10 cellular contexts compared by ENCODE assay signal in genomic region chr18:77107218-77107815, GRCh38. TPM values are rescaled to one million over a fixed set of nuclear protein-coding genes. Genes with fewer than 3 reads are reported as not detected.
DNase-seq lines count a peak whose midpoint lies in the region; ATAC-seq, FAIRE-seq and TF ChIP-seq lines count a peak whose summit lies in the region.
"Had no signal": no experiment of that assay in that cellular context is flagged by ENCODE, and none has a peak within 500 bp of the region (broad histone marks: within the 10 kb centered on the region; RNA-seq: fewer than 3 reads in every experiment).

No MANE protein-coding gene starts in this region.

- H3K9me3 ChIP-seq in GM23248 (ENCODE audit: low read depth) (no peaks in the 10 kb centered on the region), right atrium auricular region (no peaks in the 10 kb centered on the region), small intestine (ENCODE audit: control insufficient read depth, low read depth) (no peaks in the 10 kb centered on the region)

- H3K4me3 ChIP-seq in GM23248 = peak overlapping the region; percentile 49; the same call in 1 of the 2 replicates
- H3K4me3 ChIP-seq in right atrium auricular region = no peak overlapping the region
- no peak overlapping the region for H3K4me3 ChIP-seq in small intestine (ENCODE audit: low read depth in 1 of 2, low read length in 2 of 2)

- H3K27me3 Mint-ChIP-seq in activated T-helper 1 cell treated with anti-CD3 and anti-CD28 coated beads, Interleukin-12 subunit alpha, Interleukin-12 subunit beta, Interleukin-2, Interleukin-4 antibody, amounts not matched to agents 30 ng/mL and 10 ng/mL and 1 ng/mL, durations not matched to agents 14 hours and 24 hours and 36 hours (ENCODE audit: insufficient read depth) = no peaks in the 10 kb centered on the region

- no peaks in the 10 kb centered on the region for H4K20me1 ChIP-seq in GM23248 (ENCODE audit: insufficient read depth)

- DNase-seq in GM23248 (no peak), right atrium auricular region (ENCODE audit: low spot score) (peak; percentile 57), small intestine (no peak), NCI-H1417 treated with DMSO at 0.1 percent for 48 hours (lab: John Stamatoyannopoulos, UW) (no peak)
- no peak for DNase-seq in activated T-helper 1 cell treated with anti-CD3 and anti-CD28 coated beads, Interleukin-12 subunit alpha, Interleukin-12 subunit beta, Interleukin-2, Interleukin-4 antibody, amounts not matched to agents 30 ng/mL and 10 ng/mL and 1 ng/mL, durations not matched to agents 14 hours and 24 hours and 36 hours (ENCODE audit: low spot score)
- DNase-seq: H7, KG1 had no signal

- H2AFZ ChIP-seq in GM23248 = no peak overlapping the region; the same call in 1 of the 2 replicates

- peaks cover 47% of the 10 kb centered on the region for H3K36me3 Mint-ChIP-seq in activated T-helper 1 cell treated with anti-CD3 and anti-CD28 coated beads, Interleukin-12 subunit alpha, Interleukin-12 subunit beta, Interleukin-2, Interleukin-4 antibody, amounts not matched to agents 30 ng/mL and 10 ng/mL and 1 ng/mL, durations not matched to agents 14 hours and 24 hours and 36 hours (ENCODE audit: low read depth)

- no peak for TF ChIP-seq CTCF in right atrium auricular region (IDR thresholded peaks at IDR 0.05)

- in situ Hi-C loops in GM23248 (cut with MboI) = no loop called here

- FAIRE-seq in small intestine (lab: Jason Lieb, UNC) = no peak

- WGBS in GM23248 (ENCODE audit: low coverage in 1 of 2, low lambda C conversion rate in 2 of 2, missing lambda C conversion rate in 2 of 2), 2 experiments = 59 to 62% methylated on average over 6 of the region's 6 CpGs
- 65 to 81% (median 74%) methylated on average over 6 of the region's 6 CpGs for WGBS in small intestine, 3 donors

- H3K9me3 Mint-ChIP-seq in activated T-helper 1 cell treated with anti-CD3 and anti-CD28 coated beads, Interleukin-12 subunit alpha, Interleukin-12 subunit beta, Interleukin-2, Interleukin-4 antibody, amounts not matched to agents 30 ng/mL and 10 ng/mL and 1 ng/mL, durations not matched to agents 14 hours and 24 hours and 36 hours = no peaks in the 10 kb centered on the region

- peaks cover 78% of the 10 kb centered on the region for H3K4me1 Mint-ChIP-seq in activated T-helper 1 cell treated with anti-CD3 and anti-CD28 coated beads, Interleukin-12 subunit alpha, Interleukin-12 subunit beta, Interleukin-2, Interleukin-4 antibody, amounts not matched to agents 30 ng/mL and 10 ng/mL and 1 ng/mL, durations not matched to agents 14 hours and 24 hours and 36 hours (ENCODE audit: low read depth)

- H3K79me2 ChIP-seq in GM23248 (ENCODE audit: insufficient read depth) = no peaks in the 10 kb centered on the region

- peak overlapping the region; percentile 56 for H3K9ac ChIP-seq in GM23248

- intact Hi-C loops in activated T-helper 1 cell treated with anti-CD3 and anti-CD28 coated beads, Interleukin-12 subunit alpha, Interleukin-12 subunit beta, Interleukin-2, Interleukin-4 antibody, amounts not matched to agents 30 ng/mL and 10 ng/mL and 1 ng/mL, durations not matched to agents 14 hours and 24 hours and 36 hours (cut with micrococcal nuclease) = loop anchor here (10.0 kb wide), 1 partner anchor 283 kb away; the partner anchor contains the start of gene ZNF236

- H3K27ac ChIP-seq in GM23248 = peak overlapping the region; percentile 80
- H3K27ac ChIP-seq in right atrium auricular region = peak overlapping the region; percentile 85 to 86
- peak overlapping the region; percentile 24 to 71 for H3K27ac ChIP-seq in small intestine (ENCODE audit: low read depth in 1 of 2, low read length in 1 of 2)

- no peaks in the 10 kb centered on the region for H3K9me2 ChIP-seq in GM23248 (ENCODE audit: insufficient read depth)

- ATAC-seq in HG03442 (IDR thresholded peaks at IDR 0.05; ENCODE audit: unreplicated experiment) = no peak
- no peak for ATAC-seq in GM19023 (IDR thresholded peaks at IDR 0.05; ENCODE audit: unreplicated experiment)
- ATAC-seq in GM19035 (IDR thresholded peaks at IDR 0.05; ENCODE audit: unreplicated experiment) = no peak

- peak overlapping the region; percentile 86 for H3K27ac Mint-ChIP-seq in activated T-helper 1 cell treated with anti-CD3 and anti-CD28 coated beads, Interleukin-12 subunit alpha, Interleukin-12 subunit beta, Interleukin-2, Interleukin-4 antibody, amounts not matched to agents 30 ng/mL and 10 ng/mL and 1 ng/mL, durations not matched to agents 14 hours and 24 hours and 36 hours

- peak overlapping the region; percentile 50 for H3K4me3 Mint-ChIP-seq in activated T-helper 1 cell treated with anti-CD3 and anti-CD28 coated beads, Interleukin-12 subunit alpha, Interleukin-12 subunit beta, Interleukin-2, Interleukin-4 antibody, amounts not matched to agents 30 ng/mL and 10 ng/mL and 1 ng/mL, durations not matched to agents 14 hours and 24 hours and 36 hours

- no peaks in the 10 kb centered on the region for H3K27me3 ChIP-seq in GM23248 (replicated peaks; ENCODE audit: insufficient read depth)
- no peaks in the 10 kb centered on the region for H3K27me3 ChIP-seq in right atrium auricular region
- no peaks in the 10 kb centered on the region for H3K27me3 ChIP-seq in small intestine (ENCODE audit: control insufficient read depth in 2 of 2, insufficient read depth in 2 of 2, low read length in 2 of 2)

- H3F3A ChIP-seq in GM23248 (ENCODE audit: insufficient read depth) = peaks cover 47% of the 10 kb centered on the region

- H3K36me3 ChIP-seq in GM23248 (ENCODE audit: low read depth) = no peaks in the 10 kb centered on the region
- H3K36me3 ChIP-seq in right atrium auricular region = no peaks in the 10 kb centered on the region
- H3K36me3 ChIP-seq in small intestine (ENCODE audit: control insufficient read depth in 2 of 2, insufficient read depth in 2 of 2, low read length in 2 of 2) = peaks cover 0 to 2% of the 10 kb centered on the region in 2 donors

- H3K4me2 ChIP-seq in GM23248 (ENCODE audit: unreplicated experiment) = peak overlapping the region; percentile 64

- peaks cover 42% of the 10 kb centered on the region for H3K4me1 ChIP-seq in GM23248 (ENCODE audit: insufficient read depth)
- peaks cover 0 to 77% of the 10 kb centered on the region in 2 donors for H3K4me1 ChIP-seq in right atrium auricular region
- peaks cover 21 to 29% of the 10 kb centered on the region in 2 donors for H3K4me1 ChIP-seq in small intestine (ENCODE audit: control insufficient read depth in 2 of 2, insufficient read depth in 1 of 2, low read depth in 1 of 2, low read length in 1 of 2)

RNA-seq across cellular contexts. Expression of gene MBP, which starts 25.3 kb away (rescaled TPM):
- total RNA-seq in GM23248 (2014; rRNA removed; shearing (Covaris generic)) = 2.2 and 2.7 TPM in 2 replicates
- polyA plus RNA-seq in GM23248 (2016; fragmentation: Nextera tagmentation; extraction: Ambion mirVana) (2.9 and 3.3 TPM in 2 replicates), small intestine (10 to 100 TPM; 14.3 to 25.1 (median 20.8) TPM)
- total RNA-seq in activated T-helper 1 cell treated with anti-CD3 and anti-CD28 coated beads, Interleukin-12 subunit alpha, Interleukin-12 subunit beta, Interleukin-2, Interleukin-4 antibody, amounts not matched to agents 30 ng/mL and 10 ng/mL and 1 ng/mL, durations not matched to agents 14 hours and 24 hours and 36 hours = 57.3 and 63.6 TPM in 2 replicates
- total RNA-seq in right atrium auricular region = 10 to 100 TPM; 15.4 to 15.8 TPM
